Comparison of ENCODE assay signal across 12 cellular contexts in genomic region chr10:97571622-97572021, GRCh38. TPM values are rescaled to one million over a fixed set of nuclear protein-coding genes. Genes with fewer than 3 reads are reported as not detected.
DNase-seq lines count a peak whose midpoint lies in the region; ATAC-seq and TF ChIP-seq lines count a peak whose summit lies in the region.
"Had no signal": no experiment of that assay in that cellular context is flagged by ENCODE, and none has a peak within 500 bp of the region (broad histone marks: within the 10 kb centered on the region; RNA-seq: fewer than 3 reads in every experiment).

No MANE protein-coding gene starts in this region.

- peaks cover 42% of the 10 kb centered on the region for H3K4me1 ChIP-seq in left ventricle myocardium inferior

- H3K27ac ChIP-seq in left ventricle myocardium inferior (replicated peaks) (peak overlapping the region; percentile 91), dorsolateral prefrontal cortex (peak overlapping the region in 57 of 59 donors; percentile 4 to 90 (median 59))

- H3K27me3 Mint-ChIP-seq in nephron (ENCODE audit: low read depth), result peaks cover 4% of the 10 kb centered on the region
- H3K27me3 Mint-ChIP-seq in activated CD8-positive, alpha-beta T cell treated with anti-CD3 and anti-CD28 coated beads for 36 hours, result no peaks in the 10 kb centered on the region

- no peaks in the 10 kb centered on the region for H3K9me3 Mint-ChIP-seq in nephron
- H3K9me3 Mint-ChIP-seq in activated CD8-positive, alpha-beta T cell treated with anti-CD3 and anti-CD28 coated beads for 36 hours, result no peaks in the 10 kb centered on the region
- H3K9me3 Mint-ChIP-seq: T-helper 1 cell treated with Interleukin-12 subunit alpha and Interleukin-12 subunit beta and Interleukin-4 antibody, amounts not matched to agents 30 μg/mL and 1 μg/mL, for 36 hours had no signal

- H3K36me3 ChIP-seq in left ventricle myocardium inferior, result peaks cover 31% of the 10 kb centered on the region

- DNase-seq in left ventricle myocardium inferior (peak; percentile 1), left cardiac atrium (no peak), dorsolateral prefrontal cortex (no peak), NCI-H1105 (lab: John Stamatoyannopoulos, UW) (no peak), T-helper 2 cell (no peak)
- DNase-seq in activated CD8-positive, alpha-beta T cell treated with anti-CD3 and anti-CD28 coated beads for 36 hours, result no peak
- DNase-seq: NCI-H2081 treated with DMSO at 0.1 percent for 48 hours had no signal

- H3K27ac Mint-ChIP-seq in nephron, result peak overlapping the region; percentile 64 to 88 (median 71)
- no peak overlapping the region for H3K27ac Mint-ChIP-seq in activated CD8-positive, alpha-beta T cell treated with anti-CD3 and anti-CD28 coated beads for 36 hours
- H3K27ac Mint-ChIP-seq: T-helper 1 cell treated with Interleukin-12 subunit alpha and Interleukin-12 subunit beta and Interleukin-4 antibody, amounts not matched to agents 30 μg/mL and 1 μg/mL, for 36 hours had no signal

- peaks cover 31% of the 10 kb centered on the region for H3K4me1 Mint-ChIP-seq in nephron
- no peaks in the 10 kb centered on the region for H3K4me1 Mint-ChIP-seq in activated CD8-positive, alpha-beta T cell treated with anti-CD3 and anti-CD28 coated beads for 36 hours (ENCODE audit: low read depth)

- H3K36me3 Mint-ChIP-seq in nephron (ENCODE audit: low read depth), result no peaks in the 10 kb centered on the region
- no peaks in the 10 kb centered on the region for H3K36me3 Mint-ChIP-seq in activated CD8-positive, alpha-beta T cell treated with anti-CD3 and anti-CD28 coated beads for 36 hours (ENCODE audit: low read depth)

- intact Hi-C loops in left ventricle myocardium inferior (cut with micrococcal nuclease) (loop anchor here (5.0 kb wide), 1 partner anchor 36 kb away; no protein-coding TSS in a partner anchor), left cardiac atrium (cut with DNase I) (loop anchor here (2.0 to 5.0 kb wide), 2 partner anchors 39 to 41 kb away; no protein-coding TSS in a partner anchor), dorsolateral prefrontal cortex (cut with DNase I) (loop anchor here (2.0 to 5.0 kb wide), 3 partner anchors 39 to 161 kb away; no protein-coding TSS in a partner anchor)
- intact Hi-C loops in activated CD8-positive, alpha-beta T cell treated with anti-CD3 and anti-CD28 coated beads for 36 hours (cut with micrococcal nuclease), result no loop called here

- TF ChIP-seq CTCF in left ventricle myocardium inferior (IDR thresholded peaks at IDR 0.05; ENCODE audit: borderline replicate concordance) (no peak), dorsolateral prefrontal cortex (IDR thresholded peaks at IDR 0.05 in 54 of 56, conservative IDR thresholded peaks at IDR 0.05 in 2 of 56; ENCODE audit: low read depth in 1 of 56, partially characterized antibody in 56 of 56) (no peak), nephron (IDR thresholded peaks at IDR 0.05; ENCODE audit: unreplicated experiment in 3 of 3) (no peak)
- TF ChIP-seq CTCF in activated CD8-positive, alpha-beta T cell treated with anti-CD3 and anti-CD28 coated beads for 36 hours (IDR thresholded peaks at IDR 0.05), result no peak

- no peak overlapping the region for H3K4me3 Mint-ChIP-seq in nephron
- H3K4me3 Mint-ChIP-seq in activated CD8-positive, alpha-beta T cell treated with anti-CD3 and anti-CD28 coated beads for 36 hours, result no peak overlapping the region
- H3K4me3 Mint-ChIP-seq: T-helper 1 cell treated with Interleukin-12 subunit alpha and Interleukin-12 subunit beta and Interleukin-4 antibody, amounts not matched to agents 30 μg/mL and 1 μg/mL, for 36 hours had no signal

- H3K27me3 ChIP-seq in left ventricle myocardium inferior (ENCODE audit: low read depth) (no peaks in the 10 kb centered on the region), dorsolateral prefrontal cortex (no peaks in the 10 kb centered on the region)

- H3K9me3 ChIP-seq in left ventricle myocardium inferior (replicated peaks), result no peaks in the 10 kb centered on the region

- POLR2A ChIA-PET in activated CD8-positive, alpha-beta T cell treated with anti-CD3 and anti-CD28 coated beads for 36 hours (lab: Charles Lee), result interaction anchor here (1.0 kb wide), 1 partner anchor 70 kb away, joined by 3 read pairs; no protein-coding TSS in a partner anchor

- ATAC-seq in left cardiac atrium (no peak), GM19023 (IDR thresholded peaks at IDR 0.05; ENCODE audit: unreplicated experiment) (no peak)
- no peak for ATAC-seq in activated CD8-positive, alpha-beta T cell treated with anti-CD3 and anti-CD28 coated beads for 36 hours

- CTCF ChIA-PET in activated CD8-positive, alpha-beta T cell treated with anti-CD3 and anti-CD28 coated beads for 36 hours (lab: Charles Lee), result interaction anchor here (0.6 to 4.6 kb wide), 22 partner anchors 10 to 130 kb away, joined by 3 to 26 read pairs (median 6); partner anchors contain the start of gene HOGA1

- H3K4me3 ChIP-seq in left ventricle myocardium inferior, result no peak overlapping the region
- no peak overlapping the region for H3K4me3 ChIP-seq in dorsolateral prefrontal cortex
- H3K4me3 ChIP-seq: GM12878 had no signal

RNA-seq across cellular contexts. Expression of gene ANKRD2, which starts 1.0 kb away (rescaled TPM):
- total RNA-seq in left ventricle myocardium inferior (969 TPM), left cardiac atrium (10 to 100 TPM; 11.8 to 54.6 TPM), dorsolateral prefrontal cortex (1 to 10 TPM in 111 of 120 experiments, under 1 TPM in 9; 0.43 to 9.5 (median 2.8) TPM)
- not detected for total RNA-seq in activated CD8-positive, alpha-beta T cell treated with anti-CD3 and anti-CD28 coated beads for 36 hours
- total RNA-seq: liver had no signal

RNA-seq across cellular contexts. Expression of gene HOGA1, which starts 12.6 kb away (rescaled TPM):
- total RNA-seq in left ventricle myocardium inferior (47.1 TPM), left cardiac atrium (10 to 100 TPM in 1 of 2 donors, 1 to 10 TPM in 1; 7.7 to 13.2 TPM), dorsolateral prefrontal cortex (10 to 100 TPM in 3 of 120 experiments, 1 to 10 TPM in 117; 1.1 to 13.6 (median 4.2) TPM)
- total RNA-seq in activated CD8-positive, alpha-beta T cell treated with anti-CD3 and anti-CD28 coated beads for 36 hours, result not detected
- total RNA-seq: GM12878 had no signal

RNA-seq across cellular contexts. Expression of gene C10orf62, which starts 17.9 kb away (rescaled TPM):
- 1.5 TPM for total RNA-seq in left ventricle myocardium inferior
- under 1 TPM in 1 of 2 donors, not detected in 1; 0.35 TPM for total RNA-seq in left cardiac atrium
- total RNA-seq in dorsolateral prefrontal cortex, result 1 to 10 TPM in 34 of 120 experiments, under 1 TPM in 48, not detected in 38; 0.34 to 2.5 (median 0.89) TPM
- not detected for total RNA-seq in activated CD8-positive, alpha-beta T cell treated with anti-CD3 and anti-CD28 coated beads for 36 hours
- total RNA-seq: GM12878 had no signal

Comparison
In these comparisons a context has a peak if more than half of its experiments do, and no peak if none do; other contexts are left out.
1. RNA of gene ANKRD2, which starts 1.0 kb away (total RNA-seq): 969 TPM in left ventricle myocardium inferior (single experiment); 11.8 to 54.6 TPM in left cardiac atrium, 0.43 to 9.5 TPM in dorsolateral prefrontal cortex and not detected in activated CD8-positive, alpha-beta T cell treated with anti-CD3 and anti-CD28 coated beads for 36 hours; every median in the first group is over 10 times any median in the second.